Comparison of ENCODE assay signal across 13 cellular contexts in the genomic region with DNA sequence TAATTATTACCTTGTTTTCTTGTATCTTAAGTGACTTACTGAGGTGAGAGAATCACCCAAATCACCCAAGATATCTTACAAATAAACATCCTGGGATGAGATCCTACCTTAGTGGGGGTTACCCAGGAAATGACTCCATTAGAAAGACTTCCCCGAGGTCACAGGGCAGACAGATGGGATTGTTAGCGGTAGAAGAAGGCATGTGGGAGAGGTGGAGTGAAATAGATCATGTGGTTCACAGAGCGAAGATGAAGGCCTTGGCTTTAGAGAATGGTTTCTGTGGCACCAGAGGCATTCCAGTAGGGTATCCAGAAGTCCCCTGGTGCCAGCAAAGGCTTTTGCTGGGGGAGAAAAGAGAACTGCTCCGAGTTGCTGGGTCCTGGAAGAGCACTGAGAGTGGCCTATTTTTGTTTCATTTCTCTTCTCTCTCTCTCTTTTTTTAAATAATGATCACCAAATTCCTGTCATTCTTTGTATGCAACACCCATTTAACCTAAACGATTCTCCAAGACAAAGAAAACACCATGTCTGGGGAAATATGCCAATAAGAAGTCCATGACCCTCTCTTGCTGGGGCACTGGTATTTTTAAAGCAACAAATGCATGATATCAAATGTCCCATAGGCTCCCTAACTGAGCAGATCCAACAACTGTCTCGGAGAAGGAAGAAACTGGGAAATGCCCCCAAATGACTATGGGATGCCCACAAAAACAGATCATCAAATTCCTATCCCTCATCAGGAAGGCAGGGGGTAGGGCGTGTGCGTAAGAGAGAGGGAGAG.
DNase-seq lines count a peak whose midpoint lies in the region; ATAC-seq, FAIRE-seq and TF ChIP-seq lines count a peak whose summit lies in the region.
"Had no signal": no experiment of that assay in that cellular context is flagged by ENCODE, and none has a peak within 500 bp of the region (broad histone marks: within the 10 kb centered on the region; RNA-seq: fewer than 3 reads in every experiment).

No MANE protein-coding gene starts in this region.

- no peak overlapping the region for H2BK15ac ChIP-seq in H1 (ENCODE audit: low read length)

- no peak overlapping the region for H2BK20ac ChIP-seq in H1 (ENCODE audit: low read length)

- H3K27me3 ChIP-seq in H1 (replicated peaks in 1 of 4; ENCODE audit: control insufficient read depth in 3 of 4, extremely low read depth in 1 of 4, insufficient read depth in 3 of 4, low read length in 3 of 4) (no peaks in the 10 kb centered on the region), thyroid gland (no peaks in the 10 kb centered on the region)
- H3K27me3 ChIP-seq: BLaER1 treated with 17β-estradiol and CSF1 and Interleukin-3, amounts not matched to agents 10 nM and 100 nM; dorsolateral prefrontal cortex had no signal

- TF ChIP-seq CTCF in H1 (IDR thresholded peaks at IDR 0.05; ENCODE audit: control extremely low read depth in 1 of 3, insufficient read depth in 1 of 3, low read depth in 1 of 3, low read length in 3 of 3) (no peak), thyroid gland (IDR thresholded peaks at IDR 0.05) (no peak)

- H4K5ac ChIP-seq in H1 (ENCODE audit: insufficient read length, low read depth, low read length) = no peak overlapping the region

- H4K8ac ChIP-seq in H1 (ENCODE audit: extremely low read depth, insufficient read depth, low read length) = no peak overlapping the region; the same call in 1 of the 2 replicates

- H3K4me3 ChIP-seq in H1 (ENCODE audit: extremely low read depth in 1 of 4, insufficient read depth in 2 of 4, low read depth in 3 of 4, low read length in 4 of 4) = no peak overlapping the region
- no peak overlapping the region for H3K4me3 ChIP-seq in thyroid gland (replicated peaks in 1 of 3)
- H3K4me3 ChIP-seq: BLaER1 treated with 17β-estradiol and CSF1 and Interleukin-3, amounts not matched to agents 10 nM and 100 nM; dorsolateral prefrontal cortex had no signal

- POLR2A ChIA-PET in H1 (lab: Charles Lee; ENCODE audit: partially characterized antibody) = no interaction called here

- H2BK12ac ChIP-seq in H1 (ENCODE audit: low read depth, low read length) = no peak overlapping the region

- H3K9ac ChIP-seq in H1 (replicated peaks in 1 of 4; ENCODE audit: extremely low read depth in 1 of 4, low read depth in 3 of 4, low read length in 3 of 4) = no peak overlapping the region
- H3K9ac ChIP-seq: BLaER1 treated with 17β-estradiol and CSF1 and Interleukin-3, amounts not matched to agents 10 nM and 100 nM had no signal

- H3K79me1 ChIP-seq in H1 (ENCODE audit: low read depth, low read length) = no peaks in the 10 kb centered on the region

- no peak for ATAC-seq in GM19351 (IDR thresholded peaks at IDR 0.05; ENCODE audit: unreplicated experiment)
- ATAC-seq in HG03469 (IDR thresholded peaks at IDR 0.05; ENCODE audit: unreplicated experiment) = no peak

- H3K9me3 ChIP-seq in H1 (ENCODE audit: insufficient read depth in 2 of 2, low read depth in 1 of 2, low read length in 1 of 2) (no peaks in the 10 kb centered on the region), thyroid gland (no peaks in the 10 kb centered on the region)

- TF ChIP-seq EP300 in H1 (IDR thresholded peaks at IDR 0.05; ENCODE audit: borderline replicate concordance in 1 of 2, low read depth in 2 of 2, low read length in 2 of 2) = no peak

- no peak overlapping the region for H3K18ac ChIP-seq in H1 (ENCODE audit: extremely low read depth, low read length)

- H4K91ac ChIP-seq in H1 (replicated peaks; ENCODE audit: insufficient read length, low read length) = no peak overlapping the region

- H3K14ac ChIP-seq in H1 (ENCODE audit: insufficient read length) = no peak overlapping the region

- peaks cover 0 to 2% (median 0%) of the 10 kb centered on the region in 4 experiments; a peak in 2 of 7 replicates for H3K4me1 ChIP-seq in H1 (replicated peaks in 1 of 4; ENCODE audit: control insufficient read depth in 3 of 4, insufficient read depth in 4 of 4, low read length in 3 of 4)
- peaks cover 0 to 5% of the 10 kb centered on the region in 2 donors for H3K4me1 ChIP-seq in thyroid gland
- H3K4me1 ChIP-seq: BLaER1 treated with 17β-estradiol and CSF1 and Interleukin-3, amounts not matched to agents 10 nM and 100 nM had no signal

- DNase-seq in Daoy (ENCODE audit: low read depth) (peak; percentile 63), M059J (ENCODE audit: low read depth) (peak; percentile 88), H1 (ENCODE audit: low read depth in 1 of 2, low spot score in 2 of 2) (no peak), myocyte (ENCODE audit: low read depth) (peak; percentile 97), HT-29 (ENCODE audit: low spot score) (no peak), thyroid gland (no peak)
- DNase-seq: activated CD4-positive, alpha-beta T cell treated with anti-CD3 and anti-CD28 coated beads, Interleukin-2, amount 50 U/mL, for 4 hours; dorsolateral prefrontal cortex; NCI-H2029; stimulated activated CD4-positive, alpha-beta T cell treated with anti-CD3 and anti-CD28 coated beads, Interleukin-15, amount 100 ng/mL, for 24 hours had no signal

- H2AK5ac ChIP-seq in H1 (ENCODE audit: low read depth, low read length) = no peak overlapping the region

- no peak overlapping the region for H3K4me2 ChIP-seq in H1 (ENCODE audit: insufficient read depth in 1 of 2, low read depth in 2 of 2, low read length in 2 of 2)
- H3K4me2 ChIP-seq: BLaER1 treated with 17β-estradiol and CSF1 and Interleukin-3, amounts not matched to agents 10 nM and 100 nM had no signal

- no peak overlapping the region for H2BK120ac ChIP-seq in H1 (replicated peaks; ENCODE audit: low read depth, low read length)

- no peak for TF ChIP-seq RAD21 in H1 (IDR thresholded peaks at IDR 0.05 in 1 of 2, conservative IDR thresholded peaks at IDR 0.05 in 1 of 2; ENCODE audit: low read depth in 2 of 2, low read length in 2 of 2)

- no peak overlapping the region for H3K56ac ChIP-seq in H1 (replicated peaks; ENCODE audit: insufficient read length, low read depth, low read length)

- no peak overlapping the region for H3K23ac ChIP-seq in H1 (ENCODE audit: insufficient read length)

- H2AFZ ChIP-seq in H1 (ENCODE audit: low read length) = peak overlapping the region; percentile 84

- CTCF ChIA-PET in H1 (lab: Charles Lee; ENCODE audit: partially characterized antibody) = no interaction called here

- TF ChIP-seq POLR2A in H1 (IDR thresholded peaks at IDR 0.05; ENCODE audit: control extremely low read depth in 1 of 2, low read depth in 2 of 2, low read length in 2 of 2) = no peak
- TF ChIP-seq POLR2A in thyroid gland (IDR thresholded peaks at IDR 0.05) = no peak

- no peaks in the 10 kb centered on the region for H3K23me2 ChIP-seq in H1 (ENCODE audit: low read depth, low read length)

- intact Hi-C loops in thyroid gland (cut with DNase I) = no loop called here

- H4K20me1 ChIP-seq in H1 (replicated peaks in 1 of 2; ENCODE audit: control insufficient read depth in 1 of 2, insufficient read depth in 2 of 2, low read length in 2 of 2) = no peaks in the 10 kb centered on the region
- H4K20me1 ChIP-seq: BLaER1 treated with 17β-estradiol and CSF1 and Interleukin-3, amounts not matched to agents 10 nM and 100 nM had no signal

- 86% methylated on average over 8 of the region's 8 CpGs; no CpG with 5 or more reads in 1 of the 2 experiments for WGBS in H1 (ENCODE audit: extremely low coverage in 1 of 2, insufficient coverage in 1 of 2, insufficient read length in 1 of 2, insufficient replicate concordance in 2 of 2, low coverage in 1 of 2, low lambda C conversion rate in 2 of 2, missing lambda C conversion rate in 1 of 2), 2 experiments
- 75 to 77% methylated on average over 8 of the region's 8 CpGs for WGBS in thyroid gland, 2 donors

- no peak overlapping the region for H2BK5ac ChIP-seq in H1 (ENCODE audit: low read depth, low read length)

- H3K27ac ChIP-seq in H1 (ENCODE audit: low read depth, low read length) (no peak overlapping the region), thyroid gland (no peak overlapping the region)
- H3K27ac ChIP-seq: BLaER1 treated with 17β-estradiol and CSF1 and Interleukin-3, amounts not matched to agents 10 nM and 100 nM had no signal

- no peak for FAIRE-seq in H1 (lab: Jason Lieb, UNC)

- no peak overlapping the region for H3K4ac ChIP-seq in H1 (replicated peaks; ENCODE audit: insufficient read length, low read depth, low read length)

- H3K79me2 ChIP-seq in H1 (ENCODE audit: control insufficient read depth in 1 of 2, insufficient read depth in 2 of 2, low read length in 2 of 2) = no peaks in the 10 kb centered on the region

- no peaks in the 10 kb centered on the region for H3K36me3 ChIP-seq in H1 (ENCODE audit: control insufficient read depth in 2 of 4, insufficient read depth in 4 of 4, low read length in 3 of 4)
- no peaks in the 10 kb centered on the region for H3K36me3 ChIP-seq in thyroid gland
- H3K36me3 ChIP-seq: BLaER1 treated with 17β-estradiol and CSF1 and Interleukin-3, amounts not matched to agents 10 nM and 100 nM had no signal

TF ChIP-seq in H1, 55 proteins besides CTCF, POLR2A, EP300 and RAD21:
- no peak for TF ChIP-seq BCL11A (IDR thresholded peaks at IDR 0.05; ENCODE audit: low read depth in 2 of 2, low read length in 2 of 2)
- no peak for TF ChIP-seq NRF1 (IDR thresholded peaks at IDR 0.05; ENCODE audit: low read depth, low read length)
- no peak for TF ChIP-seq CBX5 (IDR thresholded peaks at IDR 0.05; ENCODE audit: low read depth, low read length)
- TF ChIP-seq SP4 (IDR thresholded peaks at IDR 0.05; ENCODE audit: low read length) = no peak
- no peak for TF ChIP-seq RBBP5 (IDR thresholded peaks at IDR 0.05; ENCODE audit: borderline replicate concordance, low read depth, low read length)
- no peak for TF ChIP-seq TAF1 (IDR thresholded peaks at IDR 0.05; ENCODE audit: low read depth, low read length)
- TF ChIP-seq, protein P1, sequence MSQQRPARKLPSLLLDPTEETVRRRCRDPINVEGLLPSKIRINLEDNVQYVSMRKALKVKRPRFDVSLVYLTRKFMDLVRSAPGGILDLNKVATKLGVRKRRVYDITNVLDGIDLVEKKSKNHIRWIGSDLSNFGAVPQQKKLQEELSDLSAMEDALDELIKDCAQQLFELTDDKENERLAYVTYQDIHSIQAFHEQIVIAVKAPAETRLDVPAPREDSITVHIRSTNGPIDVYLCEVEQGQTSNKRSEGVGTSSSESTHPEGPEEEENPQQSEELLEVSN (IDR thresholded peaks at IDR 0.05) = no peak
- no peak for TF ChIP-seq RXRA (IDR thresholded peaks at IDR 0.05; ENCODE audit: insufficient read depth, low read depth, low read length)
- TF ChIP-seq SAP30 (IDR thresholded peaks at IDR 0.05; ENCODE audit: insufficient read depth, insufficient replicate concordance, low read length) = no peak
- no peak for TF ChIP-seq SP2 (IDR thresholded peaks at IDR 0.05; ENCODE audit: low read length)
- TF ChIP-seq KDM4A (IDR thresholded peaks at IDR 0.05; ENCODE audit: low read depth, low read length, severe bottlenecking) = no peak
- TF ChIP-seq HDAC6 (IDR thresholded peaks at IDR 0.05; ENCODE audit: low read depth, low read length) = no peak

Comparison
In these comparisons a context has a peak if more than half of its experiments do, and no peak if none do; other contexts are left out.
1. DNase-seq: peak in Daoy (single experiment), M059J (single experiment) and myocyte (single experiment); none in H1 (0 of 2), HT-29 (single experiment) and thyroid gland (0 of 2).